ENCODE assay signal across 6 cellular contexts in genomic region chr14:79916281-79916680, GRCh38.
"Had no signal": no experiment of that assay in that cellular context is flagged by ENCODE, and none has a peak within 500 bp of the region (broad histone marks: within the 10 kb centered on the region; RNA-seq: fewer than 3 reads in every experiment).

No MANE protein-coding gene starts in this region.

- ATAC-seq: K562 had no signal

- DNase-seq: GM23248, H9, HCEC 1CT, IMR-90, KG1 had no signal

- H3K4me3 ChIP-seq: GM23248, K562 had no signal

- H3K27ac ChIP-seq: GM23248 had no signal
